Comparison of ENCODE assay signal across 13 cellular contexts in the genomic region with DNA sequence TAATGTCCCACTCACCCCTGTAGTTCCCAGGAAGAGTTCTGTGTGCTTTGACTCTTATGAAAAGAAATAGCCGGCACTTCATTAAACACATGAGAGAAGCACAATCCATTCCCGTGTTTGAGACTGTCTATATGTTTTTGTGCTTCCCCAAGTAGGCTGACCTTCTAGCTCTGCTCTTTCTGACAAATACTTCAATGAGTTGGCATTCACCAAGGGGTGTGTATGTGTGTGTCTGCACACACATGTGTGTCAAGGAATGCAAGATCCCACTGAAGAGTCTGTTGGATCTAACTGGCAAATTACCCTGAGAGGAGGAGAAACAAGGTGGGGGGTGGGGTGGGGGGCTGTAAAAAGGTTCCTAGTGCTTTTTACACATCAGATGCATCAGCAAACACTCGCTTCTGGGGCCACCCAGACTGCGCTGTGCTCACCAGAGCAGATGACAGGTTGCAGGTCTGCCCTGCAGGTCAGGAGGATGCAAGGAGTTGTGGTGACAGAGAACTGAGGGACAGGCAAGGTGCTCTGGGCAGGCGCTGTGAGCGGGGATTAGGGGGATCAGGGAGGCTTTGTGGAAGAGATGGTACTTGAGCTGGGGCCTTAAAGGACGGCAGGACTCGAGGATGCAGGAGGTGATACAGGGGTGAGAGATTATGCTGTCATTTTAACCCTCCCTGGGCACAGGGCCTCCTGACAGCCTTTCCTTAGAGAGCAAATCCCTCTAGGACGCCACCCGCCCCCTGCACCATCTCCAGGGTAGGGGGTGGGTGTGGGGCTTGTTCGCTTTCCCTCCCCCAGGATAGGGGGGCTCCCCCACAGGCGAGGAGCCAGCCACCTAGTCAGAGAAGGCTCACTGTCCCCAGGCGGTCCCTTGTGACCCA.
A peak's percentile ranks its signal among the peaks of the same experiment; 100 is the strongest.
DNase-seq lines count a peak whose midpoint lies in the region; ATAC-seq, FAIRE-seq and TF ChIP-seq lines count a peak whose summit lies in the region.
"Had no signal": no experiment of that assay in that cellular context is flagged by ENCODE, and none has a peak within 500 bp of the region (broad histone marks: within the 10 kb centered on the region; RNA-seq: fewer than 3 reads in every experiment).

No MANE protein-coding gene starts in this region.

- peak overlapping the region; percentile 23 to 50 for H3K27ac ChIP-seq in prostate gland

- peak overlapping the region; percentile 50 to 88 for H3K27ac Mint-ChIP-seq in effector memory CD8-positive, alpha-beta T cell

- H3K36me3 ChIP-seq in prostate gland: no peaks in the 10 kb centered on the region

- H3K4me3 ChIP-seq in prostate gland: no peak overlapping the region

- H3K4me1 ChIP-seq in prostate gland (replicated peaks): peaks cover 44% of the 10 kb centered on the region

- H3K9me3 ChIP-seq in prostate gland: no peaks in the 10 kb centered on the region
- H3K9me3 ChIP-seq: Caco-2 had no signal

- no peaks in the 10 kb centered on the region for H3K27me3 ChIP-seq in prostate gland (replicated peaks; ENCODE audit: insufficient read depth)

- ATAC-seq in effector memory CD8-positive, alpha-beta T cell (replicated peaks): no peak
- no peak for ATAC-seq in GM21619 (IDR thresholded peaks at IDR 0.05; ENCODE audit: unreplicated experiment)

- H3K9me3 Mint-ChIP-seq in effector memory CD8-positive, alpha-beta T cell: no peaks in the 10 kb centered on the region

- WGBS in prostate gland: 57% methylated on average over 13 of the region's 13 CpGs

- DNase-seq in D721Med (ENCODE audit: insufficient read length, low spot score) (peak; percentile 93), NCI-H82 treated with DMSO at 0.1 percent for 48 hours (lab: John Stamatoyannopoulos, UW; ENCODE audit: unreplicated experiment) (peak; percentile 98), prostate gland (ENCODE audit: low spot score) (no peak), GM12892 (ENCODE audit: insufficient read length) (no peak), NCI-H1417 (lab: John Stamatoyannopoulos, UW) (no peak), NCI-H2107 (lab: John Stamatoyannopoulos, UW) (no peak)
- no peak for DNase-seq in effector memory CD8-positive, alpha-beta T cell
- DNase-seq: Caco-2; effector CD4-positive, alpha-beta T cell; hippocampal formation; NCI-H226 had no signal

- no peaks in the 10 kb centered on the region for H3K27me3 Mint-ChIP-seq in effector memory CD8-positive, alpha-beta T cell

- H3K36me3 Mint-ChIP-seq in effector memory CD8-positive, alpha-beta T cell (ENCODE audit: insufficient read depth): peaks cover 12% of the 10 kb centered on the region

- no peak for TF ChIP-seq CTCF in D721Med (IDR thresholded peaks at IDR 0.05; ENCODE audit: insufficient read depth, missing control alignments)
- no peak for TF ChIP-seq CTCF in prostate gland (IDR thresholded peaks at IDR 0.05)

- peak overlapping the region; percentile 27 to 41 for H3K4me3 Mint-ChIP-seq in effector memory CD8-positive, alpha-beta T cell

- TF ChIP-seq POLR2A in prostate gland (IDR thresholded peaks at IDR 0.05): no peak
- TF ChIP-seq POLR2A in GM12892 (IDR thresholded peaks at IDR 0.05; ENCODE audit: low read depth, low read length): no peak

- no peak for FAIRE-seq in D721Med (lab: Jason Lieb, UNC)
- no peak for FAIRE-seq in GM12892 (lab: Jason Lieb, UNC)
- FAIRE-seq: GM12891 had no signal

- intact Hi-C loops in prostate gland (cut with DNase I): loop anchor here (5.0 kb wide), 1 partner anchor 48 kb away; no protein-coding TSS in a partner anchor

- H3K4me1 Mint-ChIP-seq in effector memory CD8-positive, alpha-beta T cell (ENCODE audit: low read depth in 2 of 2): peaks cover 76 to 78% of the 10 kb centered on the region in 2 donors

Comparison
In these comparisons a context has a peak if more than half of its experiments do, and no peak if none do; other contexts are left out.
1. DNase-seq: peak in D721Med (single experiment) and NCI-H82 treated with DMSO at 0.1 percent for 48 hours (single experiment); none in effector memory CD8-positive, alpha-beta T cell (0 of 3), prostate gland (single experiment), GM12892 (single experiment), NCI-H1417 (0 of 3) and NCI-H2107 (single experiment).